In genomic region chr16:12191102-12191501, GRCh38 we compare ENCODE assay signal across 19 cellular contexts.
"Had no signal": no experiment of that assay in that cellular context is flagged by ENCODE, and none has a peak within 500 bp of the region (broad histone marks: within the 10 kb centered on the region; RNA-seq: fewer than 3 reads in every experiment).

No MANE protein-coding gene starts in this region.

- H3K9me3 Mint-ChIP-seq: naive thymus-derived CD4-positive, alpha-beta T cell; neural progenitor cell had no signal

- H3K36me3 Mint-ChIP-seq: activated naive CD8-positive, alpha-beta T cell; neural progenitor cell had no signal

- FAIRE-seq: keratinocyte, TTC549 had no signal

- DNase-seq: activated CD4-positive, CD25-positive, alpha-beta regulatory T cell treated with anti-CD3 and anti-CD28 coated beads, Interleukin-2, amount 50 U/mL, for 72 hours; activated T-cell treated with anti-CD3 and anti-CD28 coated beads, Interleukin-2, amount 50 U/mL, for 1 hour; adrenal gland; brain microvascular endothelial cell; caudate nucleus; dermis blood vessel endothelial cell; effector CD8-positive, alpha-beta T cell; foreskin keratinocyte; naive thymus-derived CD4-positive, alpha-beta T cell; spleen; stimulated activated CD4-positive, alpha-beta T cell treated with anti-CD3 and anti-CD28 coated beads, Interleukin-4, amount 100 ng/mL, for 1 hour; stimulated activated naive CD8-positive, alpha-beta T cell treated with anti-CD3 and anti-CD28 coated beads, Interleukin-15, Interleukin-2, amounts not matched to agents 100 U/mL and 50 U/mL, for 24 hours; upper lobe of left lung; WERI-Rb-1 had no signal

- H3K27ac Mint-ChIP-seq: neural progenitor cell had no signal

- ATAC-seq: foreskin keratinocyte; left lobe of liver; naive thymus-derived CD4-positive, alpha-beta T cell; stimulated activated naive CD8-positive, alpha-beta T cell treated with anti-CD3 and anti-CD28 coated beads, Interleukin-15, Interleukin-2, amounts not matched to agents 100 U/mL and 50 U/mL, for 24 hours had no signal
